10 cellular contexts compared by ENCODE assay signal in the genomic region with DNA sequence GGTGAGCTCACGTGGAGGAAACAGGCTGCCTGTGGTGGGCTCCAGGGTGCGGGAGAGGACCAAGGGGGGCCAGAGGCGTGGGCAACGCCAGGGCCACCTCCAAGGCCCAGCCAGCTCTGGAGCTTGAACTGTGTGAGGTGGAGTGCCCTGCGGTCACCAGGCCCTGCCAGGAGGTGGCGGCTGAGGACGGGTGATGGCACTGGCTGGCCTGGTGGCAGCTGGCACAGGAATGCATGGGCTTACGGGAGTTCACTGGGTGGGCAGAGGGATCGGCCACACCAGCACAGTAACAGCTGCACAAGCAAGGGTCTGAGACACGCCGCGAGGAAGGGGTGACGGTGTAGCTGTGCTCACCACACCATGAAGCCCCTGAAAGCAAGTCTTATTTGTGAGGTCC. TPM values are rescaled to one million over a fixed set of nuclear protein-coding genes. Genes with fewer than 3 reads are reported as not detected.
A peak's percentile ranks its signal among the peaks of the same experiment; 100 is the strongest.
DNase-seq lines count a peak whose midpoint lies in the region; ATAC-seq and TF ChIP-seq lines count a peak whose summit lies in the region.
"Had no signal": no experiment of that assay in that cellular context is flagged by ENCODE, and none has a peak within 500 bp of the region (broad histone marks: within the 10 kb centered on the region; RNA-seq: fewer than 3 reads in every experiment).

No MANE protein-coding gene starts in this region.

- H3K4me1 ChIP-seq in mucosa of descending colon (ENCODE audit: low read depth) (peaks cover 13% of the 10 kb centered on the region), sigmoid colon (peaks cover 0 to 14% (median 10%) of the 10 kb centered on the region in 4 donors)

- TF ChIP-seq EP300 in sigmoid colon (IDR thresholded peaks at IDR 0.05): no peak

- H3K9me3 ChIP-seq in mucosa of descending colon (no peaks in the 10 kb centered on the region), sigmoid colon (no peaks in the 10 kb centered on the region)

- in situ Hi-C loops in astrocyte of the spinal cord (cut with HindIII; ENCODE audit: low sequenced_read_pairs): no loop called here

- TF ChIP-seq CTCF in GM12875 (IDR thresholded peaks at IDR 0.05; ENCODE audit: borderline replicate concordance, insufficient read depth, low read depth, low read length) (peak; percentile 28; the same call in 1 of the 2 replicates), astrocyte of the spinal cord (IDR thresholded peaks at IDR 0.05; ENCODE audit: low read depth, low read length) (peak; percentile 27), mucosa of descending colon (IDR thresholded peaks at IDR 0.05) (no peak), sigmoid colon (IDR thresholded peaks at IDR 0.05) (peak in 1 of 4 experiments; percentile 6)

- WGBS in sigmoid colon, 2 donors: 75 to 84% methylated on average over 13 of the region's 13 CpGs

- no peaks in the 10 kb centered on the region for H3K27me3 ChIP-seq in sigmoid colon

- H3K36me3 ChIP-seq in mucosa of descending colon (ENCODE audit: low read depth): peaks cover 3% of the 10 kb centered on the region
- peaks cover 21 to 68% (median 45%) of the 10 kb centered on the region in 4 donors for H3K36me3 ChIP-seq in sigmoid colon

- DNase-seq in AG08395 (ENCODE audit: low spot score) (peak; percentile 15), astrocyte of the spinal cord (ENCODE audit: low read depth, low spot score) (no peak), mucosa of descending colon (peak in 2 of 3 donors; percentile 61 to 63), DMS114 treated with DMSO at 0.1 percent for 48 hours (lab: John Stamatoyannopoulos, UW; ENCODE audit: unreplicated experiment) (no peak), sigmoid colon (no peak), NCI-H748 treated with DMSO at 0.1 percent for 48 hours (lab: John Stamatoyannopoulos, UW) (no peak)
- no peak for DNase-seq in effector CD4-positive, alpha-beta T cell
- DNase-seq: central memory CD4-positive, alpha-beta T cell; mesenchymal stem cell had no signal

- intact Hi-C loops in mucosa of descending colon (cut with DNase I, micrococcal nuclease): no loop called here
- intact Hi-C loops in sigmoid colon (cut with DNase I): no loop called here

- TF ChIP-seq POLR2A in sigmoid colon (IDR thresholded peaks at IDR 0.05): no peak

- ATAC-seq in mucosa of descending colon: peak; percentile 67

- H3K4me3 ChIP-seq in GM12875 (ENCODE audit: low read depth, low read length) (no peak overlapping the region), astrocyte of the spinal cord (ENCODE audit: low read depth, low read length) (no peak overlapping the region), mucosa of descending colon (no peak overlapping the region), sigmoid colon (no peak overlapping the region)

- H3K27ac ChIP-seq in sigmoid colon: no peak overlapping the region

RNA-seq across cellular contexts. Expression of a gene that starts 15.8 kb away (rescaled TPM):
- total RNA-seq in mucosa of descending colon (10 to 100 TPM; 62.4 to 65.4 (median 62.5) TPM), sigmoid colon (10 to 100 TPM; 25.0 to 39.1 (median 36.0) TPM)
- 10 to 100 TPM; 27.0 to 41.2 (median 36.9) TPM for polyA plus RNA-seq in sigmoid colon

Comparison
In these comparisons a context has a peak if more than half of its experiments do, and no peak if none do; other contexts are left out.
1. DNase-seq: peak in AG08395 (single experiment) and mucosa of descending colon (2 of 3); none in astrocyte of the spinal cord (single experiment), DMS114 treated with DMSO at 0.1 percent for 48 hours (single experiment), sigmoid colon (single experiment), NCI-H748 treated with DMSO at 0.1 percent for 48 hours (single experiment) and effector CD4-positive, alpha-beta T cell (single experiment).